ENCODE assay signal across 1 cellular context in genomic region chr2:46547223-46548102, GRCh38.
TF ChIP-seq lines count a peak whose summit lies in the region.

No MANE protein-coding gene starts in this region.

TF ChIP-seq in HepG2, 621 proteins besides CTCF, POLR2A, EP300 and RAD21 (continued from another document and continues in another):
- TF ChIP-seq PRDM15 (CRISPR knock-in tag; IDR thresholded peaks at IDR 0.05): no peak
- TF ChIP-seq ZNF589 (CRISPR knock-in tag; conservative IDR thresholded peaks at IDR 0.05): 0 out of 2 replicates have a peak, but pooled peaks have one; percentile 48
- no peak for TF ChIP-seq E2F5 (CRISPR knock-in tag; conservative IDR thresholded peaks at IDR 0.05)
- TF ChIP-seq DRAP1 (CRISPR knock-in tag; IDR thresholded peaks at IDR 0.05): peak; percentile 53
- no peak for TF ChIP-seq ETV6 (CRISPR knock-in tag; conservative IDR thresholded peaks at IDR 0.05)
- TF ChIP-seq FOXP1 (IDR thresholded peaks at IDR 0.05): no peak
- peak; percentile 67; the same call in 1 of the 2 replicates for TF ChIP-seq FOXP1 (CRISPR knock-in tag; IDR thresholded peaks at IDR 0.05)
- no peak for TF ChIP-seq ZBTB38 (CRISPR knock-in tag; IDR thresholded peaks at IDR 0.05)
- no peak for TF ChIP-seq RFX1 (IDR thresholded peaks at IDR 0.05)
- no peak for TF ChIP-seq PRPF4 (IDR thresholded peaks at IDR 0.05; ENCODE audit: low read depth, low read length, poor library complexity, severe bottlenecking)
- peak; percentile 36; the same call in 1 of the 2 replicates for TF ChIP-seq ZNF430 (CRISPR knock-in tag; IDR thresholded peaks at IDR 0.05)
- no peak for TF ChIP-seq KLF12 (CRISPR knock-in tag; IDR thresholded peaks at IDR 0.05; ENCODE audit: borderline replicate concordance)
- no peak for TF ChIP-seq CEBPZ (IDR thresholded peaks at IDR 0.05; ENCODE audit: low read length)
- TF ChIP-seq PBX2 (CRISPR knock-in tag; IDR thresholded peaks at IDR 0.05): peak; percentile 70; the same call in 1 of the 2 replicates
- TF ChIP-seq TP53 (CRISPR knock-in tag; conservative IDR thresholded peaks at IDR 0.05): no peak
- no peak for TF ChIP-seq ZBTB8A (CRISPR knock-in tag; IDR thresholded peaks at IDR 0.05; ENCODE audit: borderline replicate concordance, low read depth)
- TF ChIP-seq SRF (IDR thresholded peaks at IDR 0.05; ENCODE audit: low read depth, low read length): peak; percentile 92
- TF ChIP-seq BRF2 (CRISPR knock-in tag; IDR thresholded peaks at IDR 0.05): no peak
- TF ChIP-seq ZFP82 (CRISPR knock-in tag; IDR thresholded peaks at IDR 0.05; ENCODE audit: borderline replicate concordance): no peak
- TF ChIP-seq ZNF230 (CRISPR knock-in tag; IDR thresholded peaks at IDR 0.05): no peak
- TF ChIP-seq ZNF546 (CRISPR knock-in tag; conservative IDR thresholded peaks at IDR 0.05): no peak
- TF ChIP-seq HNF4G (IDR thresholded peaks at IDR 0.05; ENCODE audit: borderline replicate concordance, low read depth, low read length): peak; percentile 90
- peak; percentile 78; the same call in 1 of the 2 replicates for TF ChIP-seq HNF4G (CRISPR knock-in tag; IDR thresholded peaks at IDR 0.05; ENCODE audit: borderline replicate concordance, low read depth)
- TF ChIP-seq MLXIP (CRISPR knock-in tag; IDR thresholded peaks at IDR 0.05; ENCODE audit: borderline replicate concordance): no peak
- 0 out of 2 replicates have a peak, but pooled peaks have one; percentile 31 for TF ChIP-seq FOXJ3 (CRISPR knock-in tag; IDR thresholded peaks at IDR 0.05; ENCODE audit: borderline replicate concordance)
- TF ChIP-seq TMF1 (CRISPR knock-in tag; IDR thresholded peaks at IDR 0.05; ENCODE audit: low read depth): no peak
- peak; percentile 78; the same call in 1 of the 2 replicates for TF ChIP-seq FOXK1 (CRISPR knock-in tag; IDR thresholded peaks at IDR 0.05; ENCODE audit: borderline replicate concordance, low read depth)
- TF ChIP-seq ZNF414 (CRISPR knock-in tag; IDR thresholded peaks at IDR 0.05): 0 out of 2 replicates have a peak, but pooled peaks have one; percentile 27
- no peak for TF ChIP-seq ZNF770 (CRISPR knock-in tag; IDR thresholded peaks at IDR 0.05)
- TF ChIP-seq ZBTB21 (CRISPR knock-in tag; IDR thresholded peaks at IDR 0.05): peak; percentile 59; the same call in 1 of the 2 replicates
- peak; percentile 100 for TF ChIP-seq RXRA (CRISPR knock-in tag; IDR thresholded peaks at IDR 0.05)
- TF ChIP-seq ZNF468 (CRISPR knock-in tag; IDR thresholded peaks at IDR 0.05): no peak
- TF ChIP-seq TERF1 (CRISPR knock-in tag; IDR thresholded peaks at IDR 0.05): no peak
- no peak for TF ChIP-seq DNMT3B (CRISPR knock-in tag; conservative IDR thresholded peaks at IDR 0.05)
- TF ChIP-seq ZNF441 (CRISPR knock-in tag; IDR thresholded peaks at IDR 0.05; ENCODE audit: borderline replicate concordance): no peak
- TF ChIP-seq SNRNP70 (IDR thresholded peaks at IDR 0.05; ENCODE audit: low read depth, low read length): no peak
- no peak for TF ChIP-seq ZNF10 (CRISPR knock-in tag; IDR thresholded peaks at IDR 0.05; ENCODE audit: borderline replicate concordance, low read depth)
- peak; percentile 43; the same call in 1 of the 2 replicates for TF ChIP-seq ZNF710 (CRISPR knock-in tag; IDR thresholded peaks at IDR 0.05; ENCODE audit: borderline replicate concordance)
- TF ChIP-seq TEAD3 (CRISPR knock-in tag; optimal IDR thresholded peaks at IDR 0.05; ENCODE audit: borderline replicate concordance): peak; percentile 90
- TF ChIP-seq THAP11 (CRISPR knock-in tag; IDR thresholded peaks at IDR 0.05): peak; percentile 53; the same call in 1 of the 2 replicates
